ENCODE assay signal across 34 cellular contexts in genomic region chr14:39456702-39457250, GRCh38.
"Had no signal": no experiment of that assay in that cellular context is flagged by ENCODE, and none has a peak within 500 bp of the region (broad histone marks: within the 10 kb centered on the region; RNA-seq: fewer than 3 reads in every experiment).

No MANE protein-coding gene starts in this region.

- ATAC-seq: activated CD8-positive, alpha-beta T cell treated with anti-CD3 and anti-CD28 coated beads for 36 hours; activated naive CD4-positive, alpha-beta T cell treated with anti-CD3 and anti-CD28 coated beads, Interleukin-2, amount 50 U/mL, for 72 hours; activated T-cell treated with anti-CD3 and anti-CD28 coated beads, Interleukin-2, amount 50 U/mL, for 4 hours; activated T-cell treated with anti-CD3 and anti-CD28 coated beads, Interleukin-2, amount 50 U/mL, for 72 hours; activated T-helper 17 cell treated with anti-CD3 and anti-CD28 coated beads, Interleukin-2, amount 50 U/mL, for 72 hours; body of pancreas had no signal

- H3K4me1 ChIP-seq: adrenal gland, body of pancreas, breast epithelium had no signal

- H3K36me3 ChIP-seq: adrenal gland, brain microvascular endothelial cell, breast epithelium had no signal

- H3K4me3 ChIP-seq: adrenal gland, body of pancreas, breast epithelium had no signal

- H3K4me3 Mint-ChIP-seq: activated B cell treated with CpG ODN at 0.5 μM for 24 hours; activated CD4-positive, alpha-beta memory T cell treated with anti-CD3 and anti-CD28 coated beads for 36 hours; activated CD4-positive, alpha-beta T cell treated with anti-CD3 and anti-CD28 coated beads, Interleukin-2, amount 10 ng/mL, durations not matched to agents 24 days and 14 days; activated CD8-positive, alpha-beta T cell treated with anti-CD3 and anti-CD28 coated beads for 36 hours; activated naive CD8-positive, alpha-beta T cell treated with anti-CD3 and anti-CD28 coated beads for 36 hours; activated T-cell treated with anti-CD3 and anti-CD28 coated beads, Interleukin-2, amount 50 U/mL, for 4 hours; activated T-cell treated with anti-CD3 and anti-CD28 coated beads, Interleukin-2, amount 50 U/mL, for 72 hours; activated T-helper 1 cell treated with anti-CD3 and anti-CD28 coated beads, Interleukin-12 subunit alpha, Interleukin-12 subunit beta, Interleukin-2, Interleukin-4 antibody, amounts not matched to agents 30 ng/mL and 10 ng/mL and 1 ng/mL, durations not matched to agents 14 hours and 24 hours and 36 hours; activated T-helper 17 cell treated with anti-CD3 and anti-CD28 coated beads, Interleukin-2, amount 50 U/mL, for 72 hours; T-helper 1 cell treated with Interleukin-12 subunit alpha and Interleukin-12 subunit beta and Interleukin-4 antibody, amounts not matched to agents 30 μg/mL and 1 μg/mL, for 36 hours; T-helper 2 cell treated with Interferon-gamma antibody and Interleukin-4, amounts not matched to agents 5 μg/mL and 100 μg/mL, for 36 hours had no signal

- H3K27me3 Mint-ChIP-seq: activated B cell treated with CpG ODN at 0.5 μM for 24 hours; activated CD4-positive, alpha-beta memory T cell treated with anti-CD3 and anti-CD28 coated beads for 36 hours; activated CD4-positive, alpha-beta T cell treated with anti-CD3 and anti-CD28 coated beads, Interleukin-2, amount 10 ng/mL, durations not matched to agents 24 days and 14 days; activated naive CD8-positive, alpha-beta T cell treated with anti-CD3 and anti-CD28 coated beads for 36 hours; activated T-helper 17 cell treated with anti-CD3 and anti-CD28 coated beads, Interleukin-2, amount 50 U/mL, for 72 hours had no signal

- H3K4me1 Mint-ChIP-seq: activated B cell treated with CpG ODN at 0.5 μM for 24 hours had no signal

- H3K36me3 Mint-ChIP-seq: activated CD4-positive, alpha-beta memory T cell treated with anti-CD3 and anti-CD28 coated beads for 36 hours had no signal

- H3K9me3 Mint-ChIP-seq: activated CD4-positive, alpha-beta memory T cell treated with anti-CD3 and anti-CD28 coated beads for 36 hours; activated T-cell treated with anti-CD3 and anti-CD28 coated beads, Interleukin-2, amount 50 U/mL, for 4 hours; activated T-helper 1 cell treated with anti-CD3 and anti-CD28 coated beads, Interleukin-12 subunit alpha, Interleukin-12 subunit beta, Interleukin-2, Interleukin-4 antibody, amounts not matched to agents 30 ng/mL and 10 ng/mL and 1 ng/mL, durations not matched to agents 14 hours and 24 hours and 36 hours; activated T-helper 17 cell treated with anti-CD3 and anti-CD28 coated beads, Interleukin-2, amount 50 U/mL, for 72 hours; T-helper 1 cell treated with Interleukin-12 subunit alpha and Interleukin-12 subunit beta and Interleukin-4 antibody, amounts not matched to agents 30 μg/mL and 1 μg/mL, for 36 hours; T-helper 2 cell treated with Interferon-gamma antibody and Interleukin-4, amounts not matched to agents 5 μg/mL and 100 μg/mL, for 36 hours had no signal

- DNase-seq: activated B cell treated with CpG ODN at 0.5 μM for 24 hours; activated CD4-positive, alpha-beta memory T cell treated with anti-CD3 and anti-CD28 coated beads for 36 hours; activated CD4-positive, alpha-beta T cell treated with anti-CD3 and anti-CD28 coated beads for 4 hours; activated CD4-positive, alpha-beta T cell treated with anti-CD3 and anti-CD28 coated beads, Interleukin-2, amount 10 ng/mL, durations not matched to agents 24 days and 14 days; activated CD4-positive, alpha-beta T cell treated with anti-CD3 and anti-CD28 coated beads, Interleukin-2, amount 50 U/mL, for 1 hour; activated CD4-positive, alpha-beta T cell treated with anti-CD3 and anti-CD28 coated beads, Interleukin-2, amount 50 U/mL, for 4 hours; activated CD4-positive, CD25-positive, alpha-beta regulatory T cell treated with anti-CD3 and anti-CD28 coated beads, Interleukin-2, amount 50 U/mL, for 72 hours; activated CD8-positive, alpha-beta memory T cell treated with anti-CD3 and anti-CD28 coated beads, Interleukin-2, amount 50 U/mL, for 4 hours; activated CD8-positive, alpha-beta T cell treated with anti-CD3 and anti-CD28 coated beads for 36 hours; activated effector memory CD4-positive, alpha-beta T cell treated with Interleukin-2 at 50 U/mL for 16 hours; activated gamma-delta T cell; activated naive CD4-positive, alpha-beta T cell treated with anti-CD3 and anti-CD28 coated beads, Interleukin-2, amount 50 U/mL, for 16 hours; activated naive CD4-positive, alpha-beta T cell treated with Interleukin-2 at 50 U/mL for 16 hours; activated naive CD8-positive, alpha-beta T cell treated with anti-CD3 and anti-CD28 coated beads for 36 hours; activated T-cell treated with anti-CD3 and anti-CD28 coated beads for 4 hours; activated T-cell treated with anti-CD3 and anti-CD28 coated beads, Interleukin-2, amount 50 U/mL, for 1 hour; activated T-cell treated with anti-CD3 and anti-CD28 coated beads, Interleukin-2, amount 50 U/mL, for 4 hours; activated T-cell treated with anti-CD3 and anti-CD28 coated beads, Interleukin-2, amount 50 U/mL, for 72 hours; adrenal gland; amniotic stem cell; aorta; body of pancreas; brain microvascular endothelial cell; central memory CD4-positive, alpha-beta T cell; T-helper 1 cell; T-helper 2 cell; T-helper 9 cell had no signal

- H3K27ac ChIP-seq: adrenal gland, body of pancreas, brain microvascular endothelial cell, breast epithelium, VCaP had no signal

- H3K9me3 ChIP-seq: adrenal gland, body of pancreas, breast epithelium had no signal

- H3K27me3 ChIP-seq: adrenal gland, body of pancreas, brain microvascular endothelial cell, breast epithelium had no signal

- H3K27ac Mint-ChIP-seq: activated B cell treated with CpG ODN at 0.5 μM for 24 hours; activated CD4-positive, alpha-beta memory T cell treated with anti-CD3 and anti-CD28 coated beads for 36 hours; activated CD4-positive, alpha-beta T cell treated with anti-CD3 and anti-CD28 coated beads, Interleukin-2, amount 10 ng/mL, durations not matched to agents 24 days and 14 days; activated CD8-positive, alpha-beta T cell treated with anti-CD3 and anti-CD28 coated beads for 36 hours; activated naive CD4-positive, alpha-beta T cell treated with anti-CD3 and anti-CD28 coated beads, Interleukin-2, amount 50 U/mL, for 72 hours; activated naive CD8-positive, alpha-beta T cell treated with anti-CD3 and anti-CD28 coated beads for 36 hours; activated T-cell treated with anti-CD3 and anti-CD28 coated beads, Interleukin-2, amount 50 U/mL, for 72 hours; activated T-helper 1 cell treated with anti-CD3 and anti-CD28 coated beads, Interleukin-12 subunit alpha, Interleukin-12 subunit beta, Interleukin-2, Interleukin-4 antibody, amounts not matched to agents 30 ng/mL and 10 ng/mL and 1 ng/mL, durations not matched to agents 14 hours and 24 hours and 36 hours; activated T-helper 17 cell treated with anti-CD3 and anti-CD28 coated beads, Interleukin-2, amount 50 U/mL, for 72 hours; T-helper 1 cell treated with Interleukin-12 subunit alpha and Interleukin-12 subunit beta and Interleukin-4 antibody, amounts not matched to agents 30 μg/mL and 1 μg/mL, for 36 hours; T-helper 2 cell treated with Interferon-gamma antibody and Interleukin-4, amounts not matched to agents 5 μg/mL and 100 μg/mL, for 36 hours had no signal
